In the genomic region with DNA sequence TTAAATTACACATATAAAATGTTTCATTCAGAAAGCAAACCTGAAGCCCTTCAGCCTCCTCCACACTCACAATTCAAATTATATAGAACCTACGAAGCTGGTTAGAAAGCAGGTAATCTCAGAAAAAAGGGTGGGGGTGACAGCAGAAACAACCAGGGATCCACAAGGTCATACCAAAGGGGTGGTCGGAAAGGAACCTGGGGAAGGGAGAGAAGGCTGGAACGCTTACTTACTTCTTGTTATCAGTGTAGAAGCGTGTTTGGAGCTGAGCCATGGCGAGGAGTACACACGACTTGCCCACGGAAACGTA, we compare ENCODE assay signal across 8 cellular contexts.
DNase-seq lines count a peak whose midpoint lies in the region; ATAC-seq and TF ChIP-seq lines count a peak whose summit lies in the region.

No MANE protein-coding gene starts in this region.

- H3K27me3 ChIP-seq in NT2/D1 (ENCODE audit: insufficient read depth, insufficient read length), result no peaks in the 10 kb centered on the region
- H3K27me3 ChIP-seq in parathyroid adenoma (ENCODE audit: control insufficient read depth, insufficient read depth, low read length), result no peaks in the 10 kb centered on the region

- peaks cover 18% of the 10 kb centered on the region for H3K4me1 Mint-ChIP-seq in T-helper 1 cell treated with Interleukin-12 subunit alpha and Interleukin-12 subunit beta and Interleukin-4 antibody, amounts not matched to agents 30 μg/mL and 1 μg/mL, for 36 hours (ENCODE audit: low read depth)

- H3K79me2 ChIP-seq in parathyroid adenoma, result peaks cover 12% of the 10 kb centered on the region

- H3K4me3 ChIP-seq in NT2/D1 (ENCODE audit: insufficient read length, low read depth), result peak overlapping the region; percentile 87
- H3K4me3 ChIP-seq in parathyroid adenoma (ENCODE audit: low read depth, low read length), result peak overlapping the region; percentile 86

- H3K27ac ChIP-seq in epithelial cell of prostate (peak overlapping the region; percentile 93), parathyroid adenoma (peak overlapping the region; percentile 83)

- peak overlapping the region; percentile 93 for H3K9ac ChIP-seq in NT2/D1 (ENCODE audit: insufficient read length, low read depth)
- H3K9ac ChIP-seq in parathyroid adenoma, result no peak overlapping the region

- peak overlapping the region; percentile 98 for H3K27ac Mint-ChIP-seq in T-helper 1 cell treated with Interleukin-12 subunit alpha and Interleukin-12 subunit beta and Interleukin-4 antibody, amounts not matched to agents 30 μg/mL and 1 μg/mL, for 36 hours

- no peaks in the 10 kb centered on the region for H3K9me3 Mint-ChIP-seq in T-helper 1 cell treated with Interleukin-12 subunit alpha and Interleukin-12 subunit beta and Interleukin-4 antibody, amounts not matched to agents 30 μg/mL and 1 μg/mL, for 36 hours

- H3K27me3 Mint-ChIP-seq in T-helper 1 cell treated with Interleukin-12 subunit alpha and Interleukin-12 subunit beta and Interleukin-4 antibody, amounts not matched to agents 30 μg/mL and 1 μg/mL, for 36 hours (ENCODE audit: low read depth), result no peaks in the 10 kb centered on the region

- H2AFZ ChIP-seq in parathyroid adenoma, result peak overlapping the region; percentile 88

- no peak for DNase-seq in T-helper 1 cell
- DNase-seq in NT2/D1 (ENCODE audit: low read depth, low spot score), result no peak
- no peak for DNase-seq in epithelial cell of prostate (ENCODE audit: low read depth, low spot score)
- DNase-seq in NCI-H510A (lab: John Stamatoyannopoulos, UW), result no peak

- peaks cover 14% of the 10 kb centered on the region for H3K36me3 ChIP-seq in NT2/D1 (ENCODE audit: insufficient read depth, insufficient read length, low read length)
- H3K36me3 ChIP-seq in parathyroid adenoma (ENCODE audit: control insufficient read depth, insufficient read depth, low read length), result no peaks in the 10 kb centered on the region

- TF ChIP-seq CTCF in parathyroid adenoma (IDR thresholded peaks at IDR 0.05), result no peak

- H3K9me3 ChIP-seq in NT2/D1 (ENCODE audit: insufficient read depth, low read length), result no peaks in the 10 kb centered on the region
- H3K9me3 ChIP-seq in parathyroid adenoma (ENCODE audit: control insufficient read depth, low read length), result no peaks in the 10 kb centered on the region

- peaks cover 7% of the 10 kb centered on the region for H3K36me3 Mint-ChIP-seq in T-helper 1 cell treated with Interleukin-12 subunit alpha and Interleukin-12 subunit beta and Interleukin-4 antibody, amounts not matched to agents 30 μg/mL and 1 μg/mL, for 36 hours (ENCODE audit: low read depth)

- ATAC-seq in GM18519 (IDR thresholded peaks at IDR 0.05; ENCODE audit: low FRiP score, unreplicated experiment) (no peak), GM19452 (IDR thresholded peaks at IDR 0.05; ENCODE audit: unreplicated experiment) (no peak)

- H3K4me2 ChIP-seq in parathyroid adenoma (ENCODE audit: low read length), result peak overlapping the region; percentile 88

- H3K4me1 ChIP-seq in NT2/D1 (ENCODE audit: insufficient read depth, insufficient read length) (no peaks in the 10 kb centered on the region), parathyroid adenoma (peaks cover 3% of the 10 kb centered on the region)

- peak overlapping the region; percentile 98 for H3K4me3 Mint-ChIP-seq in T-helper 1 cell treated with Interleukin-12 subunit alpha and Interleukin-12 subunit beta and Interleukin-4 antibody, amounts not matched to agents 30 μg/mL and 1 μg/mL, for 36 hours
